Comparison of ENCODE assay signal across 21 cellular contexts in the genomic region with DNA sequence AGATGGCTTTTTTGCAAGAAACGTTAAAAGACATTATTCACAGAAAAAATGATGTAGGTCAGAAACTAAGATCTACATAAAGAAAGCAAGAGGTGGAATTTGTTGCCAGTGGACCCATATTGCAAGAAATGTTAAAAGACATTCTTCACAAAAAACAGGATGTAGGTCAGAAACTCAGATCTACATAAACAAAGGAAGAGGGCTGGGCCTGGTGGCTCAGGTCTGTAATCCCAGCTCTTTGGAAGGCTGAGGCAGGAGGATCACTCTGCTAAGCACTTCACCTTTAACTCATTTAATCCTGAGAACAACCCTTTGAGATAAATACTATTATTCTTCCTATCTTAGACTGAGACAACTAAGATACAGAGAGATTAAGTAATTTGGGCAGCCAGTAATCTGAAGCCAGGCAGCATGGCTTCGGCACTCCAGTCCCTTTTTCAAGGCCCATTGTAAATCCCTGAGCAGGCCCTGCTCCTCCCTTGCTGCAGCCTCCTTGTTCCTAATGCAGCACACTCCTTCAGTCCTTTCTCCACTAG. TPM values are rescaled to one million over a fixed set of nuclear protein-coding genes. Genes with fewer than 3 reads are reported as not detected.
A peak's percentile ranks its signal among the peaks of the same experiment; 100 is the strongest.
DNase-seq lines count a peak whose midpoint lies in the region; ATAC-seq and TF ChIP-seq lines count a peak whose summit lies in the region.
"Had no signal": no experiment of that assay in that cellular context is flagged by ENCODE, and none has a peak within 500 bp of the region (broad histone marks: within the 10 kb centered on the region; RNA-seq: fewer than 3 reads in every experiment).

No MANE protein-coding gene starts in this region.

- no peak for DNase-seq in natural killer cell treated with Interleukin-12 subunit alpha and Interleukin-12 subunit beta and Interleukin-15 and Interleukin-18, amount 100 ng/mL, for 72 hours (ENCODE audit: low spot score)
- DNase-seq in natural killer cell (no peak), MV-4-11 (lab: John Stamatoyannopoulos, UW) (peak; percentile 21), dermis blood vessel endothelial cell (peak; percentile 25), NCI-H1436 treated with DMSO at 0.1 percent for 48 hours (lab: John Stamatoyannopoulos, UW) (no peak), mucosa of descending colon (no peak)
- DNase-seq: activated CD4-positive, CD25-positive, alpha-beta regulatory T cell; activated effector memory CD4-positive, alpha-beta T cell treated with anti-CD3 and anti-CD28 coated beads, Interleukin-2, amount 50 U/mL, for 16 hours; COR-L47; effector memory CD8-positive, alpha-beta T cell; GM23248; head of caudate nucleus; Kasumi-1; left ventricle myocardium superior; NCI-H1105 treated with DMSO at 0.1 percent for 48 hours; NCI-H2107; NCI-H510A treated with DMSO at 0.1 percent for 48 hours; SHP77 treated with DMSO at 0.1 percent for 48 hours had no signal

- peaks cover 19% of the 10 kb centered on the region for H3K36me3 Mint-ChIP-seq in natural killer cell treated with Interleukin-12 subunit alpha and Interleukin-12 subunit beta and Interleukin-15 and Interleukin-18, amount 100 ng/mL, for 72 hours
- H3K36me3 Mint-ChIP-seq in natural killer cell, result peaks cover 19% of the 10 kb centered on the region

- no peak overlapping the region for H3K4me3 Mint-ChIP-seq in natural killer cell treated with Interleukin-12 subunit alpha and Interleukin-12 subunit beta and Interleukin-15 and Interleukin-18, amount 100 ng/mL, for 72 hours
- H3K4me3 Mint-ChIP-seq in natural killer cell, result no peak overlapping the region
- H3K4me3 Mint-ChIP-seq: effector memory CD8-positive, alpha-beta T cell had no signal

- H3K4me1 ChIP-seq in mucosa of descending colon (ENCODE audit: low read depth), result no peaks in the 10 kb centered on the region
- H3K4me1 ChIP-seq: right atrium auricular region had no signal

- no peaks in the 10 kb centered on the region for H3K9me3 ChIP-seq in mucosa of descending colon

- H3K36me3 ChIP-seq in mucosa of descending colon (ENCODE audit: low read depth), result no peaks in the 10 kb centered on the region

- no peak for TF ChIP-seq CTCF in natural killer cell (IDR thresholded peaks at IDR 0.05)
- no peak for TF ChIP-seq CTCF in mucosa of descending colon (IDR thresholded peaks at IDR 0.05)

- H3K4me1 Mint-ChIP-seq in natural killer cell treated with Interleukin-12 subunit alpha and Interleukin-12 subunit beta and Interleukin-15 and Interleukin-18, amount 100 ng/mL, for 72 hours (ENCODE audit: low read depth in 2 of 2), result peaks cover 33 to 42% of the 10 kb centered on the region in 2 donors
- peaks cover 23 to 40% of the 10 kb centered on the region in 2 donors for H3K4me1 Mint-ChIP-seq in natural killer cell

- no peak overlapping the region for H3K4me3 ChIP-seq in mucosa of descending colon
- H3K4me3 ChIP-seq: GM23248, right atrium auricular region, thoracic aorta had no signal

- no peaks in the 10 kb centered on the region for H3K27me3 Mint-ChIP-seq in natural killer cell treated with Interleukin-12 subunit alpha and Interleukin-12 subunit beta and Interleukin-15 and Interleukin-18, amount 100 ng/mL, for 72 hours
- H3K27me3 Mint-ChIP-seq in natural killer cell (ENCODE audit: low read depth in 2 of 2), result no peaks in the 10 kb centered on the region
- H3K27me3 Mint-ChIP-seq: effector memory CD8-positive, alpha-beta T cell had no signal

- H3K9me3 Mint-ChIP-seq in natural killer cell treated with Interleukin-12 subunit alpha and Interleukin-12 subunit beta and Interleukin-15 and Interleukin-18, amount 100 ng/mL, for 72 hours, result peaks cover 5% of the 10 kb centered on the region
- H3K9me3 Mint-ChIP-seq in natural killer cell, result peaks cover 6 to 7% of the 10 kb centered on the region in 2 donors

- H3K27ac Mint-ChIP-seq in natural killer cell treated with Interleukin-12 subunit alpha and Interleukin-12 subunit beta and Interleukin-15 and Interleukin-18, amount 100 ng/mL, for 72 hours, result peak overlapping the region; percentile 5 to 76
- peak overlapping the region in 1 of 2 donors; percentile 13 for H3K27ac Mint-ChIP-seq in natural killer cell

- intact Hi-C loops in natural killer cell (cut with micrococcal nuclease), result no loop called here
- intact Hi-C loops in mucosa of descending colon (cut with DNase I, micrococcal nuclease), result no loop called here

- ATAC-seq in natural killer cell treated with Interleukin-12 subunit alpha and Interleukin-12 subunit beta and Interleukin-15 and Interleukin-18, amount 100 ng/mL, for 72 hours, result no peak
- ATAC-seq in natural killer cell (no peak), GM21737 (IDR thresholded peaks at IDR 0.05; ENCODE audit: unreplicated experiment) (no peak), mucosa of descending colon (no peak)
- ATAC-seq: effector memory CD8-positive, alpha-beta T cell; left ventricle myocardium superior had no signal

RNA-seq across cellular contexts. Expression of a gene that starts 11.6 kb away (rescaled TPM):
- 10 to 100 TPM; 23.5 to 24.7 TPM for total RNA-seq in natural killer cell treated with Interleukin-12 subunit alpha and Interleukin-12 subunit beta and Interleukin-15 and Interleukin-18, amount 100 ng/mL, for 72 hours
- total RNA-seq in natural killer cell, result 10 to 100 TPM; 27.9 to 35.1 (median 32.1) TPM
- 6.0 and 9.5 TPM in 2 replicates for total RNA-seq in dermis blood vessel endothelial cell
- 10 to 100 TPM; 15.5 to 22.1 (median 21.5) TPM for total RNA-seq in mucosa of descending colon

Comparison
In these comparisons a context has a peak if more than half of its experiments do, and no peak if none do; other contexts are left out.
1. DNase-seq: peak in MV-4-11 (single experiment) and dermis blood vessel endothelial cell (single experiment); none in natural killer cell treated with Interleukin-12 subunit alpha and Interleukin-12 subunit beta and Interleukin-15 and Interleukin-18, amount 100 ng/mL, for 72 hours (single experiment), natural killer cell (single experiment), NCI-H1436 treated with DMSO at 0.1 percent for 48 hours (single experiment) and mucosa of descending colon (0 of 3).